ENCODE assay signal across 8 cellular contexts in the genomic region with DNA sequence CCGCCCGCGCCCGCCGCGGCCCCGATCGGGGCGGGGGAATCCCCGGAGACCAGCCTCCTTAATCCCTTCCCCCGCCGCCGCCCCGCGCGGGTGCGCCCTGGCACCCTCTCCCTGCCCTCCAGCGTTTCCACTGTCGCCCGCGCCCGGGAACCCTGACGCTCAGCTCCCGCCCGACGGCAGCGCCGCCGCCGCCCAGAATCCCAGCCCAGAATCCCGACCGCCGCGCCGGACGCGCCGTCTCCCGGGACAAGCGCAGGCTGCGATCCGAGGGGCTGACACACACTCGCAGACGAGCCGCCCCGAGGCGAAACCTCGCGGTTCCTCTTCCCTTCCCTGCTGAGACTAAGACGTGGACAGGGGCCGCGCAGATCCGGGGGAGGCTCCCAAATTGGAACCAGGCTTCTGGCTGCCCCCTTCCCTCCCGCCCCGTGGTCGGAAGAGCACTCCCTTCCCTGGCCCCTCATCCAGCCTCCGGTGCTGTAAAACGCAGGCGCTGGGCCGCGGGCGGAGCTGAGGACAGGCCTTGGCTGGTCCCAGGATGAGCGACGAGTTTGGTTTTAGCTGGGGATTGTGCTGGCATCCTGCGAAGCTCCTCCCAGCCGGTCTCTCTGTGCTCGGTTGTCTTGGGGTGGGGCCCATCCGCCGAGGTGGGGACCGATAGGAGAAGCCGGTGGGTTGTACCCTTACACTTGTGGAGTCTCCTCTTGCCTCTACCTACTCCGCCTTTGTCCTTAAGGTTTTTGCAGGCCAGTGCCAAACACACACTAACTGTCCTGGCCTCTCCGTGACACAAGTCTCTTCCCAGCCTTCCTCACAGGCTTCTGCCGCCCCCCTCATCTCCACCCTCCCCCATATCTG. TPM values are rescaled to one million over a fixed set of nuclear protein-coding genes. Genes with fewer than 3 reads are reported as not detected.
DNase-seq lines count a peak whose midpoint lies in the region; ATAC-seq and TF ChIP-seq lines count a peak whose summit lies in the region.

No MANE protein-coding gene starts in this region.

- peak overlapping the region; percentile 57 for H3K18ac ChIP-seq in IMR-90 (ENCODE audit: low read depth, low read length)

- CTCF ChIA-PET in IMR-90 (lab: Yijun Ruan, JAX) = interaction anchor here (1.3 to 1.4 kb wide), 2 partner anchors 13 to 22 kb away, joined by 4 to 6 read pairs; partner anchors contain the start of gene ZFYVE27
- CTCF ChIA-PET in activated CD4-positive, alpha-beta memory T cell treated with anti-CD3 and anti-CD28 coated beads, Interleukin-2, amount 10 ng/mL, durations not matched to agents 7 days and 5 days (lab: Charles Lee) = interaction anchor here (1.5 to 5.0 kb wide), 6 partner anchors 10 to 36 kb away, joined by 3 to 33 read pairs (median 4); no protein-coding TSS in a partner anchor

- H3K9me3 ChIP-seq in IMR-90 (ENCODE audit: control insufficient read depth, insufficient read depth, low read length) = no peaks in the 10 kb centered on the region

- peak overlapping the region; percentile 77 to 97; a peak in 3 of 4 replicates for H4K8ac ChIP-seq in IMR-90 (ENCODE audit: low read depth in 2 of 2, low read length in 2 of 2)

- ATAC-seq in GM21447 (IDR thresholded peaks at IDR 0.05; ENCODE audit: unreplicated experiment) (peak; percentile 33), IMR-90 (ENCODE audit: low read depth) (peak; percentile 56), natural killer cell (peak; percentile 29 to 47 (median 31))

- peak overlapping the region; percentile 68 for H2AK5ac ChIP-seq in IMR-90 (ENCODE audit: low read depth, low read length)

- peak overlapping the region; percentile 97 for H3K4me3 Mint-ChIP-seq in activated CD4-positive, alpha-beta memory T cell treated with anti-CD3 and anti-CD28 coated beads, Interleukin-2, amount 10 ng/mL, durations not matched to agents 7 days and 5 days
- H3K4me3 Mint-ChIP-seq in natural killer cell = peak overlapping the region; percentile 97

- TF ChIP-seq CTCF in IMR-90 (conservative IDR thresholded peaks at IDR 0.05; ENCODE audit: low read depth, low read length) = no peak
- no peak for TF ChIP-seq CTCF in fibroblast of mammary gland (conservative IDR thresholded peaks at IDR 0.05; ENCODE audit: control insufficient read depth, insufficient read depth, low read depth, low read length)
- TF ChIP-seq CTCF in natural killer cell (IDR thresholded peaks at IDR 0.05) = no peak

- peak overlapping the region; percentile 93 for H3K14ac ChIP-seq in IMR-90 (replicated peaks; ENCODE audit: low read depth, low read length)

- dilution Hi-C loops in IMR-90 (cut with HindIII; ENCODE audit: low sequenced_read_pairs, unreplicated experiment) = no loop called here

- TF ChIP-seq POLR2A in IMR-90 (IDR thresholded peaks at IDR 0.05; ENCODE audit: low read depth, low read length) = peak; percentile 84

- in situ Hi-C loops in IMR-90 (cut with MboI; ENCODE audit: low sequenced_read_pairs) = no loop called here

- H3K36me3 ChIP-seq in IMR-90 (ENCODE audit: control insufficient read depth, insufficient read depth, low read length) = peaks cover 31% of the 10 kb centered on the region

- no peaks in the 10 kb centered on the region for H3K9me3 Mint-ChIP-seq in activated CD4-positive, alpha-beta memory T cell treated with anti-CD3 and anti-CD28 coated beads, Interleukin-2, amount 10 ng/mL, durations not matched to agents 7 days and 5 days
- H3K9me3 Mint-ChIP-seq in natural killer cell = no peaks in the 10 kb centered on the region

- DNase-seq in ELR (ENCODE audit: low read depth) = peak; percentile 84
- DNase-seq in IMR-90 = peak; percentile 71
- DNase-seq in activated CD4-positive, alpha-beta memory T cell treated with anti-CD3 and anti-CD28 coated beads, Interleukin-2, amount 10 ng/mL, durations not matched to agents 7 days and 5 days = no peak
- DNase-seq in fibroblast of mammary gland (ENCODE audit: low read depth) = peak; percentile 73
- no peak for DNase-seq in natural killer cell
- DNase-seq in activated CD4-positive, CD25-positive, alpha-beta regulatory T cell treated with anti-CD3 and anti-CD28 coated beads, Interleukin-2, amount 50 U/mL, for 72 hours = no peak
- DNase-seq in NCI-H2081 treated with DMSO at 0.1 percent for 48 hours (lab: John Stamatoyannopoulos, UW) = no peak

- H3K56ac ChIP-seq in IMR-90 (ENCODE audit: extremely low read depth, insufficient read depth, low read length) = peak overlapping the region; percentile 80

- peak overlapping the region; percentile 97 for H3K4me3 ChIP-seq in IMR-90 (ENCODE audit: insufficient read depth, low read depth, low read length)
- H3K4me3 ChIP-seq in fibroblast of mammary gland (ENCODE audit: control insufficient read depth, low read depth, low read length) = peak overlapping the region; percentile 72

- peaks cover 29% of the 10 kb centered on the region for H3K4me1 ChIP-seq in IMR-90 (ENCODE audit: control insufficient read depth, insufficient read depth, low read length)

- no peak overlapping the region for H3K27ac Mint-ChIP-seq in activated CD4-positive, alpha-beta memory T cell treated with anti-CD3 and anti-CD28 coated beads, Interleukin-2, amount 10 ng/mL, durations not matched to agents 7 days and 5 days
- H3K27ac Mint-ChIP-seq in natural killer cell = peak overlapping the region; percentile 6 to 70

- POLR2A ChIA-PET in IMR-90 (lab: Charles Lee; ENCODE audit: unreplicated experiment) = interaction anchor here (0.7 to 2.0 kb wide), 4 partner anchors 9 to 28 kb away, joined by 3 to 6 read pairs (median 4); partner anchors contain the start of gene AVPI1
- POLR2A ChIA-PET in activated CD4-positive, alpha-beta memory T cell treated with anti-CD3 and anti-CD28 coated beads, Interleukin-2, amount 10 ng/mL, durations not matched to agents 7 days and 5 days (lab: Charles Lee) = interaction anchor here (1.1 to 4.7 kb wide), 3 partner anchors 9 to 31 kb away, joined by 4 to 20 read pairs (median 5); partner anchors contain the start of gene ZFYVE27

- H3K79me1 ChIP-seq in IMR-90 (ENCODE audit: low read depth in 1 of 2, low read length in 2 of 2) = peaks cover 41 to 61% of the 10 kb centered on the region in 2 experiments; a peak in 3 of 4 replicates

- no peak for TF ChIP-seq RAD21 in IMR-90 (IDR thresholded peaks at IDR 0.05; ENCODE audit: low read length)

- H2BK20ac ChIP-seq in IMR-90 (ENCODE audit: low read depth, low read length) = peak overlapping the region; percentile 6; the same call in 1 of the 2 replicates

- no TSS peak for BruUV-seq in IMR-90 (replicated peaks; lab: Mats Ljungman, UMichigan)

- H3K23ac ChIP-seq in IMR-90 (ENCODE audit: low read depth, low read length) = peak overlapping the region; percentile 94

- 0 out of 3 replicates have a peak overlapping the region, but pooled peaks have one; percentile 26 for H2BK15ac ChIP-seq in IMR-90 (ENCODE audit: low read depth, low read length)

- intact Hi-C loops in IMR-90 (cut with micrococcal nuclease) = no loop called here
- intact Hi-C loops in natural killer cell (cut with micrococcal nuclease) = no loop called here

- peak overlapping the region; percentile 91 for H3K4me2 ChIP-seq in IMR-90 (ENCODE audit: low read depth, low read length)

- H3K36me3 Mint-ChIP-seq in activated CD4-positive, alpha-beta memory T cell treated with anti-CD3 and anti-CD28 coated beads, Interleukin-2, amount 10 ng/mL, durations not matched to agents 7 days and 5 days (ENCODE audit: low read depth) = no peaks in the 10 kb centered on the region
- H3K36me3 Mint-ChIP-seq in natural killer cell = no peaks in the 10 kb centered on the region

- peak overlapping the region; percentile 99 for H3K27ac ChIP-seq in IMR-90 (ENCODE audit: insufficient read depth, low read length)

- H3K9ac ChIP-seq in IMR-90 (ENCODE audit: low read depth, low read length) = peak overlapping the region; percentile 91

- H3K4ac ChIP-seq in IMR-90 (ENCODE audit: low read depth, low read length) = peak overlapping the region; percentile 95

- H2AFZ ChIP-seq in IMR-90 (replicated peaks; ENCODE audit: low read length, poor library complexity) = peak overlapping the region; percentile 94

- H3K27me3 ChIP-seq in IMR-90 (ENCODE audit: control insufficient read depth, insufficient read depth, low read length) = no peaks in the 10 kb centered on the region

- H3K27me3 Mint-ChIP-seq in activated CD4-positive, alpha-beta memory T cell treated with anti-CD3 and anti-CD28 coated beads, Interleukin-2, amount 10 ng/mL, durations not matched to agents 7 days and 5 days = peaks cover 20% of the 10 kb centered on the region
- H3K27me3 Mint-ChIP-seq in natural killer cell (ENCODE audit: low read depth in 2 of 2) = peaks cover 34 to 40% of the 10 kb centered on the region in 2 donors

- H3K4me1 Mint-ChIP-seq in activated CD4-positive, alpha-beta memory T cell treated with anti-CD3 and anti-CD28 coated beads, Interleukin-2, amount 10 ng/mL, durations not matched to agents 7 days and 5 days = peaks cover 18% of the 10 kb centered on the region
- peaks cover 15 to 28% of the 10 kb centered on the region in 2 donors for H3K4me1 Mint-ChIP-seq in natural killer cell

- H4K91ac ChIP-seq in IMR-90 (ENCODE audit: insufficient read depth, low read depth, low read length) = peak overlapping the region; percentile 98

- H2BK5ac ChIP-seq in IMR-90 (ENCODE audit: low read depth, low read length, poor library complexity, severe bottlenecking) = peak overlapping the region; percentile 99

- peak overlapping the region; percentile 50 for H4K5ac ChIP-seq in IMR-90 (ENCODE audit: low read depth, low read length)

- H2BK120ac ChIP-seq in IMR-90 (ENCODE audit: low read depth, low read length) = peak overlapping the region; percentile 48

- peaks cover 43% of the 10 kb centered on the region for H4K20me1 ChIP-seq in IMR-90 (ENCODE audit: insufficient read depth, low read length)

- peak overlapping the region; percentile 99 for H2AK9ac ChIP-seq in IMR-90 (replicated peaks; ENCODE audit: low read depth, low read length, poor library complexity)

- peaks cover 28% of the 10 kb centered on the region for H3K9me1 ChIP-seq in IMR-90 (ENCODE audit: insufficient read depth, low read length)

- WGBS in IMR-90 (ENCODE audit: extremely low coverage in 2 of 2, insufficient read length in 1 of 2), 2 experiments = 2% methylated on average over 38 of the region's 74 CpGs; no CpG with 5 or more reads in 1 of the 2 experiments

RNA-seq across cellular contexts. Expression of gene MARVELD1, which starts 1.1 kb away (rescaled TPM):
- 12.0 and 15.6 TPM in 2 replicates for total RNA-seq in IMR-90 (2012; rRNA removed)
- 61.1 and 68.1 TPM in 2 replicates for polyA plus RNA-seq in IMR-90 (2012; rRNA removed)
- 58.1 and 69.3 TPM in 2 replicates for polyA plus RNA-seq in IMR-90 (2012; cell fraction: cytosol; rRNA removed)
- 57.1 and 59.0 TPM in 2 replicates for polyA plus RNA-seq in IMR-90 (2012; cell fraction: nucleus; rRNA removed; ENCODE audit: low replicate concordance)
- 1 to 10 TPM; 2.5 to 2.7 TPM for total RNA-seq in activated CD4-positive, alpha-beta memory T cell treated with anti-CD3 and anti-CD28 coated beads, Interleukin-2, amount 10 ng/mL, durations not matched to agents 7 days and 5 days
- under 1 TPM; 0.40 to 0.84 (median 0.40) TPM for total RNA-seq in natural killer cell

RNA-seq across cellular contexts. Expression of gene ZFYVE27, which starts 22.3 kb away (rescaled TPM):
- total RNA-seq in IMR-90 (2012; rRNA removed) (12.8 and 13.1 TPM in 2 replicates), natural killer cell (10 to 100 TPM; 63.0 to 82.8 (median 76.4) TPM)
- 18.7 and 22.2 TPM in 2 replicates for polyA plus RNA-seq in IMR-90 (2012; rRNA removed)
- 12.2 and 16.5 TPM in 2 replicates for polyA plus RNA-seq in IMR-90 (2012; cell fraction: cytosol; rRNA removed)
- polyA plus RNA-seq in IMR-90 (2012; cell fraction: nucleus; rRNA removed; ENCODE audit: low replicate concordance) = 83.7 and 91.3 TPM in 2 replicates
- total RNA-seq in activated CD4-positive, alpha-beta memory T cell treated with anti-CD3 and anti-CD28 coated beads, Interleukin-2, amount 10 ng/mL, durations not matched to agents 7 days and 5 days = 10 to 100 TPM; 29.3 to 32.4 TPM

RNA-seq across cellular contexts. Expression of gene AVPI1, which starts 27.6 kb away (rescaled TPM):
- total RNA-seq in IMR-90 (2012; rRNA removed) (26.7 and 30.8 TPM in 2 replicates), natural killer cell (1 to 10 TPM; 6.1 to 8.4 (median 6.8) TPM)
- 29.8 and 33.6 TPM in 2 replicates for polyA plus RNA-seq in IMR-90 (2012; rRNA removed)
- 26.3 and 37.5 TPM in 2 replicates for polyA plus RNA-seq in IMR-90 (2012; cell fraction: cytosol; rRNA removed)
- polyA plus RNA-seq in IMR-90 (2012; cell fraction: nucleus; rRNA removed; ENCODE audit: low replicate concordance) = 27.2 and 28.1 TPM in 2 replicates
- 1 to 10 TPM; 1.8 to 1.9 TPM for total RNA-seq in activated CD4-positive, alpha-beta memory T cell treated with anti-CD3 and anti-CD28 coated beads, Interleukin-2, amount 10 ng/mL, durations not matched to agents 7 days and 5 days

RNA-seq across cellular contexts. Expression of gene SFRP5, which starts 57.2 kb away (rescaled TPM):
- total RNA-seq in IMR-90 (2012; rRNA removed) (not detected in 2 replicates), natural killer cell (not detected)
- polyA plus RNA-seq in IMR-90 (2012; rRNA removed) = not detected in 2 replicates
- not detected in 2 replicates for polyA plus RNA-seq in IMR-90 (2012; cell fraction: cytosol; rRNA removed)
- not detected in 2 replicates for polyA plus RNA-seq in IMR-90 (2012; cell fraction: nucleus; rRNA removed; ENCODE audit: low replicate concordance)
- total RNA-seq in activated CD4-positive, alpha-beta memory T cell treated with anti-CD3 and anti-CD28 coated beads, Interleukin-2, amount 10 ng/mL, durations not matched to agents 7 days and 5 days = not detected

Comparison
In these comparisons a context has a peak if more than half of its experiments do, and no peak if none do; other contexts are left out.
1. DNase-seq: peak in ELR (single experiment), IMR-90 (single experiment) and fibroblast of mammary gland (single experiment); none in activated CD4-positive, alpha-beta memory T cell treated with anti-CD3 and anti-CD28 coated beads, Interleukin-2, amount 10 ng/mL, durations not matched to agents 7 days and 5 days (single experiment), natural killer cell (single experiment), activated CD4-positive, CD25-positive, alpha-beta regulatory T cell treated with anti-CD3 and anti-CD28 coated beads, Interleukin-2, amount 50 U/mL, for 72 hours (single experiment) and NCI-H2081 treated with DMSO at 0.1 percent for 48 hours (single experiment).
2. Peak in every context shown above with its lines, with median percentiles within 50 percentile points of each other: ATAC-seq.